Comparison of ENCODE assay signal across 1 cellular context in genomic region chr17:28335201-28335958, GRCh38.
A peak's percentile ranks its signal among the peaks of the same experiment; 100 is the strongest.
TF ChIP-seq lines count a peak whose summit lies in the region.

A gene with protein sequence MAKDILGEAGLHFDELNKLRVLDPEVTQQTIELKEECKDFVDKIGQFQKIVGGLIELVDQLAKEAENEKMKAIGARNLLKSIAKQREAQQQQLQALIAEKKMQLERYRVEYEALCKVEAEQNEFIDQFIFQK (minus strand): TSS chr17:28335472. CDS start chr17:28331985, 3,487 bp downstream.
A gene with protein sequence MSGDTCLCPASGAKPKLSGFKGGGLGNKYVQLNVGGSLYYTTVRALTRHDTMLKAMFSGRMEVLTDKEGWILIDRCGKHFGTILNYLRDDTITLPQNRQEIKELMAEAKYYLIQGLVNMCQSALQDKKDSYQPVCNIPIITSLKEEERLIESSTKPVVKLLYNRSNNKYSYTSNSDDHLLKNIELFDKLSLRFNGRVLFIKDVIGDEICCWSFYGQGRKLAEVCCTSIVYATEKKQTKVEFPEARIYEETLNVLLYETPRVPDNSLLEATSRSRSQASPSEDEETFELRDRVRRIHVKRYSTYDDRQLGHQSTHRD (plus strand): TSS chr17:28335761. CDS start chr17:28339522, 3,761 bp downstream.

TF ChIP-seq in HepG2, 621 proteins besides CTCF, POLR2A, EP300 and RAD21 (continued from another document and continues in another):
- TF ChIP-seq, protein P1, sequence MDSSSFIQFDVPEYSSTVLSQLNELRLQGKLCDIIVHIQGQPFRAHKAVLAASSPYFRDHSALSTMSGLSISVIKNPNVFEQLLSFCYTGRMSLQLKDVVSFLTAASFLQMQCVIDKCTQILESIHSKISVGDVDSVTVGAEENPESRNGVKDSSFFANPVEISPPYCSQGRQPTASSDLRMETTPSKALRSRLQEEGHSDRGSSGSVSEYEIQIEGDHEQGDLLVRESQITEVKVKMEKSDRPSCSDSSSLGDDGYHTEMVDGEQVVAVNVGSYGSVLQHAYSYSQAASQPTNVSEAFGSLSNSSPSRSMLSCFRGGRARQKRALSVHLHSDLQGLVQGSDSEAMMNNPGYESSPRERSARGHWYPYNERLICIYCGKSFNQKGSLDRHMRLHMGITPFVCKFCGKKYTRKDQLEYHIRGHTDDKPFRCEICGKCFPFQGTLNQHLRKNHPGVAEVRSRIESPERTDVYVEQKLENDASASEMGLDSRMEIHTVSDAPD (CRISPR knock-in tag; IDR thresholded peaks at IDR 0.05) = no peak
- TF ChIP-seq POLR2G (IDR thresholded peaks at IDR 0.05; ENCODE audit: low read depth, low read length) = peak; percentile 86
- TF ChIP-seq ZC3H13 (CRISPR knock-in tag; IDR thresholded peaks at IDR 0.05) = no peak
- no peak for TF ChIP-seq GPN1 (CRISPR knock-in tag; IDR thresholded peaks at IDR 0.05; ENCODE audit: borderline replicate concordance)
- peak; percentile 69; the same call in 1 of the 2 replicates for TF ChIP-seq KDM5B (CRISPR knock-in tag; IDR thresholded peaks at IDR 0.05; ENCODE audit: borderline replicate concordance)
- peak; percentile 81; the same call in 1 of the 2 replicates for TF ChIP-seq ELF4 (CRISPR knock-in tag; IDR thresholded peaks at IDR 0.05; ENCODE audit: borderline replicate concordance)
- TF ChIP-seq ZNF777 (CRISPR knock-in tag; IDR thresholded peaks at IDR 0.05) = no peak; the same call in 1 of the 2 replicates
- TF ChIP-seq, protein P2, sequence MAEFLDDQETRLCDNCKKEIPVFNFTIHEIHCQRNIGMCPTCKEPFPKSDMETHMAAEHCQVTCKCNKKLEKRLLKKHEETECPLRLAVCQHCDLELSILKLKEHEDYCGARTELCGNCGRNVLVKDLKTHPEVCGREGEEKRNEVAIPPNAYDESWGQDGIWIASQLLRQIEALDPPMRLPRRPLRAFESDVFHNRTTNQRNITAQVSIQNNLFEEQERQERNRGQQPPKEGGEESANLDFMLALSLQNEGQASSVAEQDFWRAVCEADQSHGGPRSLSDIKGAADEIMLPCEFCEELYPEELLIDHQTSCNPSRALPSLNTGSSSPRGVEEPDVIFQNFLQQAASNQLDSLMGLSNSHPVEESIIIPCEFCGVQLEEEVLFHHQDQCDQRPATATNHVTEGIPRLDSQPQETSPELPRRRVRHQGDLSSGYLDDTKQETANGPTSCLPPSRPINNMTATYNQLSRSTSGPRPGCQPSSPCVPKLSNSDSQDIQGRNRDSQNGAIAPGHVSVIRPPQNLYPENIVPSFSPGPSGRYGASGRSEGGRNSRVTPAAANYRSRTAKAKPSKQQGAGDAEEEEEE (CRISPR knock-in tag; IDR thresholded peaks at IDR 0.05; ENCODE audit: borderline replicate concordance) = no peak; the same call in 1 of the 2 replicates
- no peak for TF ChIP-seq GLMP (CRISPR knock-in tag; IDR thresholded peaks at IDR 0.05; ENCODE audit: borderline replicate concordance)
- no peak for TF ChIP-seq CEBPB (IDR thresholded peaks at IDR 0.05; ENCODE audit: borderline replicate concordance, low read depth, low read length)
- no peak for TF ChIP-seq ZNF562 (CRISPR knock-in tag; IDR thresholded peaks at IDR 0.05; ENCODE audit: borderline replicate concordance)
- TF ChIP-seq U2AF2 (IDR thresholded peaks at IDR 0.05; ENCODE audit: low read depth, low read length) = no peak
- TF ChIP-seq TSC22D2 (CRISPR knock-in tag; IDR thresholded peaks at IDR 0.05; ENCODE audit: borderline replicate concordance) = no peak
- no peak for TF ChIP-seq ARNTL (CRISPR knock-in tag; IDR thresholded peaks at IDR 0.05)
- TF ChIP-seq ZFP91 (CRISPR knock-in tag; IDR thresholded peaks at IDR 0.05; ENCODE audit: borderline replicate concordance) = peak; percentile 71
- TF ChIP-seq, protein P3, sequence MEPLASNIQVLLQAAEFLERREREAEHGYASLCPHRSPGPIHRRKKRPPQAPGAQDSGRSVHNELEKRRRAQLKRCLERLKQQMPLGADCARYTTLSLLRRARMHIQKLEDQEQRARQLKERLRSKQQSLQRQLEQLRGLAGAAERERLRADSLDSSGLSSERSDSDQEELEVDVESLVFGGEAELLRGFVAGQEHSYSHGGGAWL (CRISPR knock-in tag; IDR thresholded peaks at IDR 0.05) = peak; percentile 34; the same call in 1 of the 2 replicates
- TF ChIP-seq ZNF556 (CRISPR knock-in tag; IDR thresholded peaks at IDR 0.05; ENCODE audit: borderline replicate concordance) = peak; percentile 81; the same call in 1 of the 2 replicates
- TF ChIP-seq SMYD3 (CRISPR knock-in tag; IDR thresholded peaks at IDR 0.05) = no peak
- TF ChIP-seq ZNF768 (CRISPR knock-in tag; IDR thresholded peaks at IDR 0.05) = peak; percentile 47; the same call in 1 of the 2 replicates
- no peak for TF ChIP-seq SRF (IDR thresholded peaks at IDR 0.05; ENCODE audit: low read depth, low read length)
- TF ChIP-seq AKAP8 (CRISPR knock-in tag; IDR thresholded peaks at IDR 0.05) = no peak; the same call in 1 of the 2 replicates
- TF ChIP-seq RBFOX2 (IDR thresholded peaks at IDR 0.05; ENCODE audit: low read depth, low read length) = peak; percentile 89
- TF ChIP-seq GATAD1 (CRISPR knock-in tag; IDR thresholded peaks at IDR 0.05) = peak; percentile 95
- TF ChIP-seq KDM2A (CRISPR knock-in tag; IDR thresholded peaks at IDR 0.05; ENCODE audit: borderline replicate concordance, low read depth) = peak; percentile 84
- TF ChIP-seq ZMYM3 (CRISPR knock-in tag; IDR thresholded peaks at IDR 0.05) = no peak
- TF ChIP-seq E2F5 (CRISPR knock-in tag; conservative IDR thresholded peaks at IDR 0.05) = no peak
- no peak for TF ChIP-seq NR2F1 (CRISPR knock-in tag; IDR thresholded peaks at IDR 0.05)
- TF ChIP-seq DNMT3B (CRISPR knock-in tag; conservative IDR thresholded peaks at IDR 0.05) = peak; percentile 67; the same call in 1 of the 2 replicates
- TF ChIP-seq ZNF234 (CRISPR knock-in tag; conservative IDR thresholded peaks at IDR 0.05) = 0 out of 2 replicates have a peak, but pooled peaks have one; percentile 43
- no peak for TF ChIP-seq ZNF253 (CRISPR knock-in tag; IDR thresholded peaks at IDR 0.05; ENCODE audit: borderline replicate concordance)
- no peak for TF ChIP-seq ZNF598 (CRISPR knock-in tag; IDR thresholded peaks at IDR 0.05; ENCODE audit: borderline replicate concordance)
- TF ChIP-seq ZNF281 (CRISPR knock-in tag; IDR thresholded peaks at IDR 0.05; ENCODE audit: borderline replicate concordance) = 0 out of 2 replicates have a peak, but pooled peaks have one; percentile 9
- no peak for TF ChIP-seq ZBTB4 (CRISPR knock-in tag; IDR thresholded peaks at IDR 0.05; ENCODE audit: borderline replicate concordance)
- TF ChIP-seq ZNF530 (CRISPR knock-in tag; IDR thresholded peaks at IDR 0.05; ENCODE audit: low read depth) = no peak
- TF ChIP-seq MIER2 (CRISPR knock-in tag; IDR thresholded peaks at IDR 0.05) = peak; percentile 71; the same call in 1 of the 2 replicates
- TF ChIP-seq SNAPC4 (CRISPR knock-in tag; IDR thresholded peaks at IDR 0.05) = peak; percentile 89; the same call in 1 of the 2 replicates
- TF ChIP-seq YEATS2 (CRISPR knock-in tag; IDR thresholded peaks at IDR 0.05; ENCODE audit: borderline replicate concordance) = peak; percentile 89; the same call in 1 of the 2 replicates
